ENCODE assay signal across 24 cellular contexts in the genomic region with DNA sequence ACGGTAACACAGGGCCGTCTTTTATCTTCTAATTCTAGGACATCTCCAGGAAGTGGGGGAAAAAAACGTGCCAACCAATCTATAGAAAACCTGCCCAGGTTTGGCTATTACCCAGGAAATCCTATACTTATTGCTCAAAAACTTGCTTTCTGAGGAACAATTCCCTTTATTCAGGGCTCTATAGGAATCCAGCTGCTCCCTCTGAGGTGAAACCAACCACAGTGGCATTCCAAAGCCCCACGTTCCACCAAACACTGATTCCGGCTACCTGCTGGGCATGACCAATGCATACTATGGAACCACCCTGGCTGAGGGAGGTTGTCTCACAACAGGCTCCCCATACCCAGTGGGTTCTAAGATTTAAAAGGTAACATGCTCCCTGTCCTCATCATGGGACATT. TPM values are rescaled to one million over a fixed set of nuclear protein-coding genes. Genes with fewer than 3 reads are reported as not detected.
DNase-seq lines count a peak whose midpoint lies in the region; TF ChIP-seq lines count a peak whose summit lies in the region.
"Had no signal": no experiment of that assay in that cellular context is flagged by ENCODE, and none has a peak within 500 bp of the region (broad histone marks: within the 10 kb centered on the region; RNA-seq: fewer than 3 reads in every experiment).

No MANE protein-coding gene starts in this region.

- H3K4me3 Mint-ChIP-seq in activated naive CD4-positive, alpha-beta T cell treated with anti-CD3 and anti-CD28 coated beads, Interleukin-2, amount 10 ng/mL, durations not matched to agents 7 days and 5 days = no peak overlapping the region
- H3K4me3 Mint-ChIP-seq: CD14-positive monocyte, H9 had no signal

- no peak overlapping the region for H3K4me3 ChIP-seq in astrocyte of the cerebellum (ENCODE audit: low read depth, low read length)
- H3K4me3 ChIP-seq: GM12878, GM23248, MG63 had no signal

- DNase-seq in activated naive CD4-positive, alpha-beta T cell treated with anti-CD3 and anti-CD28 coated beads, Interleukin-2, amount 10 ng/mL, durations not matched to agents 7 days and 5 days = no peak
- no peak for DNase-seq in activated naive CD4-positive, alpha-beta T cell treated with anti-CD3 and anti-CD28 coated beads, Interleukin-2, amount 50 U/mL, for 16 hours
- DNase-seq in astrocyte of the cerebellum (ENCODE audit: low read depth) (peak; percentile 22), iPS-NIHi11 (ENCODE audit: low spot score) (peak; percentile 35), SW 1271 (lab: John Stamatoyannopoulos, UW) (no peak), NCI-H2029 (lab: John Stamatoyannopoulos, UW) (no peak), occipital lobe (lab: John Stamatoyannopoulos, UW) (no peak), D341Med (ENCODE audit: low spot score) (no peak)
- DNase-seq: ACHN, BE2C, DMS53, GM23248, H9, KG1, MG63, NCI-H1417, NCI-H1694, NCI-H2081, NCI-H2227 treated with DMSO at 0.1 percent for 48 hours, NCI-H69, SHP77 treated with DMSO at 0.1 percent for 48 hours had no signal

- in situ Hi-C loops in astrocyte of the cerebellum (cut with HindIII; ENCODE audit: low sequenced_read_pairs) = no loop called here

- H3K36me3 Mint-ChIP-seq in activated naive CD4-positive, alpha-beta T cell treated with anti-CD3 and anti-CD28 coated beads, Interleukin-2, amount 10 ng/mL, durations not matched to agents 7 days and 5 days = peaks cover 2% of the 10 kb centered on the region
- H3K36me3 Mint-ChIP-seq: CD14-positive monocyte had no signal

- H3K27ac Mint-ChIP-seq in activated naive CD4-positive, alpha-beta T cell treated with anti-CD3 and anti-CD28 coated beads, Interleukin-2, amount 10 ng/mL, durations not matched to agents 7 days and 5 days = peak overlapping the region; percentile 20
- H3K27ac Mint-ChIP-seq: CD14-positive monocyte, H9 had no signal

- CTCF ChIA-PET in activated naive CD4-positive, alpha-beta T cell treated with anti-CD3 and anti-CD28 coated beads, Interleukin-2, amount 10 ng/mL, durations not matched to agents 7 days and 5 days (lab: Charles Lee) = no interaction called here

- no peak for TF ChIP-seq CTCF in astrocyte of the cerebellum (IDR thresholded peaks at IDR 0.05; ENCODE audit: low read depth, low read length, missing control alignments)

- no peaks in the 10 kb centered on the region for H3K27me3 Mint-ChIP-seq in activated naive CD4-positive, alpha-beta T cell treated with anti-CD3 and anti-CD28 coated beads, Interleukin-2, amount 10 ng/mL, durations not matched to agents 7 days and 5 days

- H3K9me3 Mint-ChIP-seq in activated naive CD4-positive, alpha-beta T cell treated with anti-CD3 and anti-CD28 coated beads, Interleukin-2, amount 10 ng/mL, durations not matched to agents 7 days and 5 days = peaks cover 6% of the 10 kb centered on the region
- H3K9me3 Mint-ChIP-seq: CD14-positive monocyte, H9 had no signal

- H3K4me1 Mint-ChIP-seq in activated naive CD4-positive, alpha-beta T cell treated with anti-CD3 and anti-CD28 coated beads, Interleukin-2, amount 10 ng/mL, durations not matched to agents 7 days and 5 days = peaks cover 31% of the 10 kb centered on the region

RNA-seq across cellular contexts. Expression of a gene that starts 57.6 kb away (rescaled TPM):
- total RNA-seq in occipital lobe = 49.3 TPM
- total RNA-seq: OCI-LY7 had no signal

Comparison
In these comparisons a context has a peak if more than half of its experiments do, and no peak if none do; other contexts are left out.
1. DNase-seq: peak in astrocyte of the cerebellum (single experiment) and iPS-NIHi11 (single experiment); none in activated naive CD4-positive, alpha-beta T cell treated with anti-CD3 and anti-CD28 coated beads, Interleukin-2, amount 10 ng/mL, durations not matched to agents 7 days and 5 days (single experiment), activated naive CD4-positive, alpha-beta T cell treated with anti-CD3 and anti-CD28 coated beads, Interleukin-2, amount 50 U/mL, for 16 hours (single experiment), SW 1271 (0 of 2), NCI-H2029 (single experiment), occipital lobe (single experiment) and D341Med (single experiment).